Comparison of ENCODE assay signal across 13 cellular contexts in genomic region chr2:16680294-16680693, GRCh38. TPM values are rescaled to one million over a fixed set of nuclear protein-coding genes. Genes with fewer than 3 reads are reported as not detected.
DNase-seq lines count a peak whose midpoint lies in the region; ATAC-seq and TF ChIP-seq lines count a peak whose summit lies in the region.
"Had no signal": no experiment of that assay in that cellular context is flagged by ENCODE, and none has a peak within 500 bp of the region (broad histone marks: within the 10 kb centered on the region; RNA-seq: fewer than 3 reads in every experiment).

No MANE protein-coding gene starts in this region.

- H3K4me1 Mint-ChIP-seq in dendritic cell treated with granulocyte-macrophage colony-stimulating factor and Interleukin-4, amounts not matched to agents 40 ng/mL and 50 ng/mL, for 4 days (ENCODE audit: low read depth): peaks cover 33% of the 10 kb centered on the region
- H3K4me1 Mint-ChIP-seq in CD4-positive, alpha-beta memory T cell: no peaks in the 10 kb centered on the region

- CTCF ChIA-PET in A673 (lab: Charles Lee): no interaction called here
- CTCF ChIA-PET in CD4-positive, alpha-beta memory T cell (lab: Charles Lee; ENCODE audit: partially characterized antibody): no interaction called here

- no peaks in the 10 kb centered on the region for H3K9me3 Mint-ChIP-seq in dendritic cell treated with granulocyte-macrophage colony-stimulating factor and Interleukin-4, amounts not matched to agents 40 ng/mL and 50 ng/mL, for 4 days
- peaks cover 0 to 27% (median 16%) of the 10 kb centered on the region in 8 donors for H3K9me3 Mint-ChIP-seq in CD4-positive, alpha-beta memory T cell

- peak overlapping the region; percentile 83 for H3K27ac ChIP-seq in A673 (ENCODE audit: low read depth, low read length, poor library complexity, severe bottlenecking)
- no peak overlapping the region for H3K27ac ChIP-seq in OCI-LY3 (ENCODE audit: low read length)
- no peak overlapping the region for H3K27ac ChIP-seq in CD4-positive, alpha-beta memory T cell (ENCODE audit: low read depth, low read length)
- H3K27ac ChIP-seq: C4-2B had no signal

- DNase-seq in A673 (ENCODE audit: low spot score) (no peak), CD1c-positive myeloid dendritic cell (ENCODE audit: extremely low spot score) (peak; percentile 69), hepatic stellate cell (ENCODE audit: low spot score) (no peak)
- no peak for DNase-seq in CD4-positive, alpha-beta memory T cell
- DNase-seq: BE2C, DMS 273 treated with DMSO at 0.1 percent for 48 hours, GOT3, H9 had no signal

- TF ChIP-seq CTCF in A673 (conservative IDR thresholded peaks at IDR 0.05; ENCODE audit: low read depth, low read length): no peak
- no peak for TF ChIP-seq CTCF in OCI-LY3 (IDR thresholded peaks at IDR 0.05; ENCODE audit: low read depth, low read length)

- peaks cover 18% of the 10 kb centered on the region for H3K9me3 ChIP-seq in A673 (ENCODE audit: low read depth, low read length, poor library complexity, severe bottlenecking)
- H3K9me3 ChIP-seq in OCI-LY3 (ENCODE audit: insufficient read depth, low read length): peaks cover 8% of the 10 kb centered on the region; the same call in 1 of the 2 replicates
- no peaks in the 10 kb centered on the region for H3K9me3 ChIP-seq in CD4-positive, alpha-beta memory T cell (ENCODE audit: control insufficient read depth in 1 of 2, low read length in 2 of 2)
- H3K9me3 ChIP-seq: BE2C had no signal

- ATAC-seq in SK-N-SH treated with all-trans-retinoic acid at 6 μM for 48 hours: no peak
- ATAC-seq: HepG2 had no signal

- no peaks in the 10 kb centered on the region for H3K27me3 ChIP-seq in A673 (replicated peaks; ENCODE audit: insufficient read depth, low read depth, low read length, poor library complexity)
- no peaks in the 10 kb centered on the region for H3K27me3 ChIP-seq in OCI-LY3 (ENCODE audit: low read depth, low read length)
- no peaks in the 10 kb centered on the region for H3K27me3 ChIP-seq in CD4-positive, alpha-beta memory T cell (ENCODE audit: insufficient read depth, low read length)

- TSS peak; percentile 17 for BruUV-seq in A673 (replicated peaks; lab: Mats Ljungman, UMichigan)

- H3K36me3 ChIP-seq in A673 (ENCODE audit: insufficient read depth, low read length, poor library complexity, severe bottlenecking) (no peaks in the 10 kb centered on the region), OCI-LY3 (replicated peaks; ENCODE audit: low read depth, low read length) (peaks cover 4% of the 10 kb centered on the region)
- H3K36me3 ChIP-seq in CD4-positive, alpha-beta memory T cell (ENCODE audit: insufficient read depth, low read length): no peaks in the 10 kb centered on the region
- H3K36me3 ChIP-seq: BE2C had no signal

- H3K4me3 ChIP-seq in A673 (ENCODE audit: low read depth, low read length, poor library complexity, severe bottlenecking) (no peak overlapping the region), OCI-LY3 (ENCODE audit: low read length) (no peak overlapping the region)
- H3K4me3 ChIP-seq in CD4-positive, alpha-beta memory T cell (ENCODE audit: low read length in 2 of 2): no peak overlapping the region

- intact Hi-C loops in A673 (cut with micrococcal nuclease; ENCODE audit: unreplicated experiment): no loop called here
- intact Hi-C loops in dendritic cell treated with granulocyte-macrophage colony-stimulating factor and Interleukin-4, amounts not matched to agents 40 ng/mL and 50 ng/mL, for 4 days (cut with micrococcal nuclease): loop anchor here (2.0 to 10.0 kb wide), 3 partner anchors 13 to 65 kb away; no protein-coding TSS in a partner anchor
- intact Hi-C loops in CD4-positive, alpha-beta memory T cell (cut with micrococcal nuclease): no loop called here

- H3K27ac Mint-ChIP-seq in dendritic cell treated with granulocyte-macrophage colony-stimulating factor and Interleukin-4, amounts not matched to agents 40 ng/mL and 50 ng/mL, for 4 days: peak overlapping the region; percentile 73
- H3K27ac Mint-ChIP-seq in CD4-positive, alpha-beta memory T cell: no peak overlapping the region
- H3K27ac Mint-ChIP-seq: H9 had no signal

- POLR2A ChIA-PET in A673 (lab: Charles Lee; ENCODE audit: low non-redundant PET): no interaction called here
- POLR2A ChIA-PET in CD4-positive, alpha-beta memory T cell (lab: Charles Lee; ENCODE audit: partially characterized antibody): no interaction called here

- H3K36me3 Mint-ChIP-seq in dendritic cell treated with granulocyte-macrophage colony-stimulating factor and Interleukin-4, amounts not matched to agents 40 ng/mL and 50 ng/mL, for 4 days (ENCODE audit: low read depth): no peaks in the 10 kb centered on the region
- no peaks in the 10 kb centered on the region for H3K36me3 Mint-ChIP-seq in CD4-positive, alpha-beta memory T cell

- H3K4me2 ChIP-seq in OCI-LY3 (ENCODE audit: low read length): peak overlapping the region; percentile 49

- no peak overlapping the region for H3K9ac ChIP-seq in OCI-LY3 (ENCODE audit: low read length)

- no peaks in the 10 kb centered on the region for H3K27me3 Mint-ChIP-seq in dendritic cell treated with granulocyte-macrophage colony-stimulating factor and Interleukin-4, amounts not matched to agents 40 ng/mL and 50 ng/mL, for 4 days
- H3K27me3 Mint-ChIP-seq in CD4-positive, alpha-beta memory T cell: peaks cover 0 to 9% of the 10 kb centered on the region in 2 donors

- H3K4me1 ChIP-seq in A673 (ENCODE audit: insufficient read depth, low read length, poor library complexity, severe bottlenecking): peaks cover 57% of the 10 kb centered on the region
- peaks cover 47% of the 10 kb centered on the region for H3K4me1 ChIP-seq in OCI-LY3 (ENCODE audit: low read length)
- no peaks in the 10 kb centered on the region for H3K4me1 ChIP-seq in CD4-positive, alpha-beta memory T cell (ENCODE audit: insufficient read depth, low read length)
- H3K4me1 ChIP-seq: BE2C had no signal

- H4K20me1 ChIP-seq in OCI-LY3 (ENCODE audit: insufficient read depth, low read length): no peaks in the 10 kb centered on the region

- no peaks in the 10 kb centered on the region for H3K79me2 ChIP-seq in OCI-LY3 (ENCODE audit: low read length)

- no peak overlapping the region for H3K4me3 Mint-ChIP-seq in dendritic cell treated with granulocyte-macrophage colony-stimulating factor and Interleukin-4, amounts not matched to agents 40 ng/mL and 50 ng/mL, for 4 days
- H3K4me3 Mint-ChIP-seq in CD4-positive, alpha-beta memory T cell: no peak overlapping the region
- H3K4me3 Mint-ChIP-seq: H9 had no signal

- no peak overlapping the region for H2AFZ ChIP-seq in OCI-LY3 (ENCODE audit: low read depth, low read length)

TF ChIP-seq in SK-N-SH treated with all-trans-retinoic acid at 6 μM for 48 hours, 23 proteins besides CTCF, POLR2A, EP300 and RAD21 (continues in another document):
- TF ChIP-seq CSRNP3 (CRISPR knock-in tag; IDR thresholded peaks at IDR 0.05) (no peak), BACH2 (CRISPR knock-in tag; IDR thresholded peaks at IDR 0.05; ENCODE audit: borderline replicate concordance) (no peak), PPARA (CRISPR knock-in tag; IDR thresholded peaks at IDR 0.05; ENCODE audit: borderline replicate concordance) (no peak), ZFP3 (CRISPR knock-in tag; IDR thresholded peaks at IDR 0.05) (no peak), PATZ1 (CRISPR knock-in tag; IDR thresholded peaks at IDR 0.05; ENCODE audit: borderline replicate concordance) (no peak), OSR1 (CRISPR knock-in tag; IDR thresholded peaks at IDR 0.05) (no peak), CREB5 (CRISPR knock-in tag; IDR thresholded peaks at IDR 0.05; ENCODE audit: low read depth) (no peak), TOX (CRISPR knock-in tag; IDR thresholded peaks at IDR 0.05; ENCODE audit: borderline replicate concordance) (no peak), ZFP30 (CRISPR knock-in tag; IDR thresholded peaks at IDR 0.05) (no peak)

RNA-seq across cellular contexts. Expression of gene CYRIA, which starts 14.7 kb away (rescaled TPM):
- 183 TPM in 2 replicates for total RNA-seq in A673 (2021)
- under 1 TPM; 0.11 to 0.32 TPM for total RNA-seq in CD4-positive, alpha-beta memory T cell
- polyA plus RNA-seq in CD4-positive, alpha-beta memory T cell: under 1 TPM in 1 of 2 donors, not detected in 1; 0.18 TPM
- total RNA-seq: HepG2 had no signal

Comparison
In these comparisons a context has a peak if more than half of its experiments do, and no peak if none do; other contexts are left out.
1. RNA of gene CYRIA, which starts 14.7 kb away (total RNA-seq): 183 TPM in A673; 0.11 to 0.32 TPM in CD4-positive, alpha-beta memory T cell; every median in the first group is over 100 times any median in the second.